8 cellular contexts compared by ENCODE assay signal in genomic region chr20:57392130-57392445, GRCh38. TPM values are rescaled to one million over a fixed set of nuclear protein-coding genes. Genes with fewer than 3 reads are reported as not detected.
A peak's percentile ranks its signal among the peaks of the same experiment; 100 is the strongest.
DNase-seq lines count a peak whose midpoint lies in the region; ATAC-seq and TF ChIP-seq lines count a peak whose summit lies in the region.

No MANE protein-coding gene starts in this region.

- no peaks in the 10 kb centered on the region for H3K9me3 ChIP-seq in thyroid gland

- TF ChIP-seq CTCF in thyroid gland (IDR thresholded peaks at IDR 0.05) = no peak

- H3K4me1 Mint-ChIP-seq in activated T-cell treated with anti-CD3 and anti-CD28 coated beads, Interleukin-2, amount 50 U/mL, for 24 hours (ENCODE audit: low read depth) = peaks cover 59% of the 10 kb centered on the region
- H3K4me1 Mint-ChIP-seq in activated T-helper 2 cell treated with anti-CD3 and anti-CD28 coated beads, Interferon-gamma antibody, Interleukin-2, Interleukin-4, amounts not matched to agents 10 μg/mL and 5 μg/mL and 100 μg/mL, durations not matched to agents 14 hours and 24 hours and 36 hours (ENCODE audit: low read depth) = peaks cover 40% of the 10 kb centered on the region

- peak; percentile 52 for DNase-seq in activated T-cell treated with anti-CD3 and anti-CD28 coated beads, Interleukin-2, amount 50 U/mL, for 24 hours
- DNase-seq in activated T-cell treated with anti-CD3 and anti-CD28 coated beads for 4 hours = no peak
- DNase-seq in activated T-helper 2 cell treated with anti-CD3 and anti-CD28 coated beads, Interferon-gamma antibody, Interleukin-2, Interleukin-4, amounts not matched to agents 10 μg/mL and 5 μg/mL and 100 μg/mL, durations not matched to agents 14 hours and 24 hours and 36 hours (ENCODE audit: low spot score) = no peak
- DNase-seq in left colon = no peak
- DNase-seq in thyroid gland = peak; percentile 12 to 33
- no peak for DNase-seq in activated CD4-positive, alpha-beta T cell treated with anti-CD3 and anti-CD28 coated beads, Interleukin-2, amount 50 U/mL, for 4 hours

- peak overlapping the region in 1 of 3 donors; percentile 53 for H3K27ac ChIP-seq in thyroid gland

- no peaks in the 10 kb centered on the region for H3K27me3 Mint-ChIP-seq in activated T-cell treated with anti-CD3 and anti-CD28 coated beads, Interleukin-2, amount 50 U/mL, for 24 hours
- H3K27me3 Mint-ChIP-seq in activated T-helper 2 cell treated with anti-CD3 and anti-CD28 coated beads, Interferon-gamma antibody, Interleukin-2, Interleukin-4, amounts not matched to agents 10 μg/mL and 5 μg/mL and 100 μg/mL, durations not matched to agents 14 hours and 24 hours and 36 hours (ENCODE audit: low read depth) = no peaks in the 10 kb centered on the region

- peaks cover 51% of the 10 kb centered on the region for H3K36me3 Mint-ChIP-seq in activated T-cell treated with anti-CD3 and anti-CD28 coated beads, Interleukin-2, amount 50 U/mL, for 24 hours (ENCODE audit: low read depth)
- H3K36me3 Mint-ChIP-seq in activated T-helper 2 cell treated with anti-CD3 and anti-CD28 coated beads, Interferon-gamma antibody, Interleukin-2, Interleukin-4, amounts not matched to agents 10 μg/mL and 5 μg/mL and 100 μg/mL, durations not matched to agents 14 hours and 24 hours and 36 hours (ENCODE audit: low read depth) = peaks cover 48% of the 10 kb centered on the region

- ATAC-seq in left colon = peak; percentile 2
- no peak for ATAC-seq in GM21737 (IDR thresholded peaks at IDR 0.05; ENCODE audit: unreplicated experiment)
- ATAC-seq in GM19455 (IDR thresholded peaks at IDR 0.05; ENCODE audit: unreplicated experiment) = no peak

- H3K9me3 Mint-ChIP-seq in activated T-cell treated with anti-CD3 and anti-CD28 coated beads, Interleukin-2, amount 50 U/mL, for 24 hours = no peaks in the 10 kb centered on the region
- H3K9me3 Mint-ChIP-seq in activated T-helper 2 cell treated with anti-CD3 and anti-CD28 coated beads, Interferon-gamma antibody, Interleukin-2, Interleukin-4, amounts not matched to agents 10 μg/mL and 5 μg/mL and 100 μg/mL, durations not matched to agents 14 hours and 24 hours and 36 hours = no peaks in the 10 kb centered on the region

- peak overlapping the region in 2 of 3 donors; percentile 12 to 58 for H3K4me3 ChIP-seq in thyroid gland (replicated peaks in 1 of 3)

- H3K4me3 Mint-ChIP-seq in activated T-cell treated with anti-CD3 and anti-CD28 coated beads, Interleukin-2, amount 50 U/mL, for 24 hours = peak overlapping the region; percentile 89
- peak overlapping the region; percentile 91 for H3K4me3 Mint-ChIP-seq in activated T-helper 2 cell treated with anti-CD3 and anti-CD28 coated beads, Interferon-gamma antibody, Interleukin-2, Interleukin-4, amounts not matched to agents 10 μg/mL and 5 μg/mL and 100 μg/mL, durations not matched to agents 14 hours and 24 hours and 36 hours (ENCODE audit: low read depth)

- H3K27me3 ChIP-seq in thyroid gland = no peaks in the 10 kb centered on the region

- no peak for TF ChIP-seq POLR2A in thyroid gland (IDR thresholded peaks at IDR 0.05)

- intact Hi-C loops in activated T-helper 2 cell treated with anti-CD3 and anti-CD28 coated beads, Interferon-gamma antibody, Interleukin-2, Interleukin-4, amounts not matched to agents 10 μg/mL and 5 μg/mL and 100 μg/mL, durations not matched to agents 14 hours and 24 hours and 36 hours (cut with micrococcal nuclease) = loop anchor here (5.0 to 10.0 kb wide), 5 partner anchors 225 to 1773 kb away; partner anchors contain the start of genes STX16 and ZNF831
- intact Hi-C loops in left colon (cut with DNase I, micrococcal nuclease) (no loop called here), thyroid gland (cut with DNase I) (no loop called here)

- H3K36me3 ChIP-seq in thyroid gland = no peaks in the 10 kb centered on the region

- WGBS in thyroid gland, 2 donors = 15 to 26% methylated on average over 7 to 11 of the region's 11 CpGs

- H3K27ac Mint-ChIP-seq in activated T-cell treated with anti-CD3 and anti-CD28 coated beads, Interleukin-2, amount 50 U/mL, for 24 hours = peak overlapping the region; percentile 97
- peak overlapping the region; percentile 89 for H3K27ac Mint-ChIP-seq in activated T-helper 2 cell treated with anti-CD3 and anti-CD28 coated beads, Interferon-gamma antibody, Interleukin-2, Interleukin-4, amounts not matched to agents 10 μg/mL and 5 μg/mL and 100 μg/mL, durations not matched to agents 14 hours and 24 hours and 36 hours

- peaks cover 5 to 30% of the 10 kb centered on the region in 2 donors for H3K4me1 ChIP-seq in thyroid gland

RNA-seq across cellular contexts. Expression of gene RBM38, which starts 0.9 kb away (rescaled TPM):
- 88.9 and 89.5 TPM in 2 replicates for total RNA-seq in activated T-helper 2 cell treated with anti-CD3 and anti-CD28 coated beads, Interferon-gamma antibody, Interleukin-2, Interleukin-4, amounts not matched to agents 10 μg/mL and 5 μg/mL and 100 μg/mL, durations not matched to agents 14 hours and 24 hours and 36 hours
- total RNA-seq in left colon (10 to 100 TPM; 26.9 to 44.8 TPM), thyroid gland (10 to 100 TPM; 11.0 to 16.0 (median 12.0) TPM)

RNA-seq across cellular contexts. Expression of gene RAE1, which starts 41.0 kb away (rescaled TPM):
- total RNA-seq in activated T-helper 2 cell treated with anti-CD3 and anti-CD28 coated beads, Interferon-gamma antibody, Interleukin-2, Interleukin-4, amounts not matched to agents 10 μg/mL and 5 μg/mL and 100 μg/mL, durations not matched to agents 14 hours and 24 hours and 36 hours = 46.8 and 48.1 TPM in 2 replicates
- total RNA-seq in left colon = 10 to 100 TPM; 16.0 to 17.2 TPM
- 10 to 100 TPM; 17.5 to 26.4 (median 22.3) TPM for total RNA-seq in thyroid gland

Comparison
In these comparisons a context has a peak if more than half of its experiments do, and no peak if none do; other contexts are left out.
1. DNase-seq: peak in activated T-cell treated with anti-CD3 and anti-CD28 coated beads, Interleukin-2, amount 50 U/mL, for 24 hours (single experiment) and thyroid gland (2 of 2); none in activated T-cell treated with anti-CD3 and anti-CD28 coated beads for 4 hours (single experiment), activated T-helper 2 cell treated with anti-CD3 and anti-CD28 coated beads, Interferon-gamma antibody, Interleukin-2, Interleukin-4, amounts not matched to agents 10 μg/mL and 5 μg/mL and 100 μg/mL, durations not matched to agents 14 hours and 24 hours and 36 hours (single experiment), left colon (0 of 2) and activated CD4-positive, alpha-beta T cell treated with anti-CD3 and anti-CD28 coated beads, Interleukin-2, amount 50 U/mL, for 4 hours (0 of 2).